18 cellular contexts compared by ENCODE assay signal in genomic region chr6:170253226-170253909, GRCh38. TPM values are rescaled to one million over a fixed set of nuclear protein-coding genes. Genes with fewer than 3 reads are reported as not detected.
DNase-seq lines count a peak whose midpoint lies in the region; ATAC-seq, FAIRE-seq and TF ChIP-seq lines count a peak whose summit lies in the region.
"Had no signal": no experiment of that assay in that cellular context is flagged by ENCODE, and none has a peak within 500 bp of the region (broad histone marks: within the 10 kb centered on the region; RNA-seq: fewer than 3 reads in every experiment).

No MANE protein-coding gene starts in this region.

- peaks cover 0 to 18% (median 0%) of the 10 kb centered on the region in 7 donors for H3K27me3 ChIP-seq in heart right ventricle

- H3K36me3 ChIP-seq in heart right ventricle = no peaks in the 10 kb centered on the region

- H3K27ac Mint-ChIP-seq in activated CD4-positive, alpha-beta memory T cell treated with anti-CD3 and anti-CD28 coated beads, Interleukin-2, amount 10 ng/mL, durations not matched to agents 7 days and 5 days = no peak overlapping the region
- H3K27ac Mint-ChIP-seq: CD4-positive, CD25-positive, alpha-beta regulatory T cell; T-helper 1 cell treated with Interleukin-12 subunit alpha and Interleukin-12 subunit beta and Interleukin-4 antibody, amounts not matched to agents 30 μg/mL and 1 μg/mL, for 36 hours had no signal

- H3K36me3 Mint-ChIP-seq in activated CD4-positive, alpha-beta memory T cell treated with anti-CD3 and anti-CD28 coated beads, Interleukin-2, amount 10 ng/mL, durations not matched to agents 7 days and 5 days (ENCODE audit: low read depth) = no peaks in the 10 kb centered on the region
- H3K36me3 Mint-ChIP-seq: CD4-positive, CD25-positive, alpha-beta regulatory T cell had no signal

- no peaks in the 10 kb centered on the region for H3K9me3 Mint-ChIP-seq in activated CD4-positive, alpha-beta memory T cell treated with anti-CD3 and anti-CD28 coated beads, Interleukin-2, amount 10 ng/mL, durations not matched to agents 7 days and 5 days
- H3K9me3 Mint-ChIP-seq: CD4-positive, CD25-positive, alpha-beta regulatory T cell; T-helper 1 cell treated with Interleukin-12 subunit alpha and Interleukin-12 subunit beta and Interleukin-4 antibody, amounts not matched to agents 30 μg/mL and 1 μg/mL, for 36 hours had no signal

- intact Hi-C loops in left ventricle myocardium superior (cut with micrococcal nuclease) (no loop called here), heart right ventricle (cut with DNase I) (no loop called here)

- peaks cover 7% of the 10 kb centered on the region for H3K27me3 Mint-ChIP-seq in activated CD4-positive, alpha-beta memory T cell treated with anti-CD3 and anti-CD28 coated beads, Interleukin-2, amount 10 ng/mL, durations not matched to agents 7 days and 5 days

- 88 to 91% methylated on average over 30 of the region's 30 CpGs for WGBS in heart right ventricle, 2 donors

- no peak overlapping the region for H3K4me3 Mint-ChIP-seq in activated CD4-positive, alpha-beta memory T cell treated with anti-CD3 and anti-CD28 coated beads, Interleukin-2, amount 10 ng/mL, durations not matched to agents 7 days and 5 days
- H3K4me3 Mint-ChIP-seq: CD4-positive, CD25-positive, alpha-beta regulatory T cell; T-helper 1 cell treated with Interleukin-12 subunit alpha and Interleukin-12 subunit beta and Interleukin-4 antibody, amounts not matched to agents 30 μg/mL and 1 μg/mL, for 36 hours had no signal

- no peak for TF ChIP-seq CTCF in heart right ventricle (IDR thresholded peaks at IDR 0.05)

- ATAC-seq in left ventricle myocardium superior (no peak), heart right ventricle (no peak)
- ATAC-seq: Panc1 had no signal

- no peaks in the 10 kb centered on the region for H3K9me3 ChIP-seq in heart right ventricle

- DNase-seq in left ventricle myocardium superior = peak; percentile 16
- no peak for DNase-seq in heart right ventricle
- peak; percentile 88 for DNase-seq in NCI-H146 (lab: John Stamatoyannopoulos, UW)
- peak; percentile 21 for DNase-seq in NCI-H69 (lab: John Stamatoyannopoulos, UW)
- DNase-seq in urothelium cell line (ENCODE audit: low spot score) = no peak
- DNase-seq in Ammon's horn (ENCODE audit: low spot score) = no peak
- DNase-seq in activated CD4-positive, alpha-beta memory T cell treated with anti-CD3 and anti-CD28 coated beads, Interleukin-2, amount 10 ng/mL, durations not matched to agents 7 days and 5 days = no peak
- DNase-seq: AML-193; Calu3; CD4-positive, CD25-positive, alpha-beta regulatory T cell; GF-D8; GM23248; MM.1S; NCI-H1694; SHP77 treated with DMSO at 0.1 percent for 48 hours had no signal

- H3K4me3 ChIP-seq in heart right ventricle = no peak overlapping the region
- H3K4me3 ChIP-seq: GM23248 had no signal

- no peak for FAIRE-seq in urothelium cell line (lab: Jason Lieb, UNC)

- peaks cover 0 to 8% (median 4%) of the 10 kb centered on the region in 9 donors for H3K4me1 ChIP-seq in heart right ventricle

- H3K27ac ChIP-seq in heart right ventricle = no peak overlapping the region
- H3K27ac ChIP-seq: GM23248, HL-60 had no signal

- CTCF ChIA-PET in activated CD4-positive, alpha-beta memory T cell treated with anti-CD3 and anti-CD28 coated beads, Interleukin-2, amount 10 ng/mL, durations not matched to agents 7 days and 5 days (lab: Charles Lee) = no interaction called here

- H3K4me1 Mint-ChIP-seq in activated CD4-positive, alpha-beta memory T cell treated with anti-CD3 and anti-CD28 coated beads, Interleukin-2, amount 10 ng/mL, durations not matched to agents 7 days and 5 days = no peaks in the 10 kb centered on the region
- H3K4me1 Mint-ChIP-seq: CD4-positive, CD25-positive, alpha-beta regulatory T cell had no signal

- POLR2A ChIA-PET in activated CD4-positive, alpha-beta memory T cell treated with anti-CD3 and anti-CD28 coated beads, Interleukin-2, amount 10 ng/mL, durations not matched to agents 7 days and 5 days (lab: Charles Lee) = no interaction called here

RNA-seq across cellular contexts. Expression of gene DLL1, which starts 37.5 kb away (rescaled TPM):
- total RNA-seq in left ventricle myocardium superior (15.3 TPM), heart right ventricle (10 to 100 TPM in 4 of 10 donors, 1 to 10 TPM in 6; 5.4 to 22.0 (median 8.7) TPM)
- 10 to 100 TPM in 1 of 2 donors, 1 to 10 TPM in 1; 2.6 to 27.2 TPM for polyA plus RNA-seq in heart right ventricle
- total RNA-seq in activated CD4-positive, alpha-beta memory T cell treated with anti-CD3 and anti-CD28 coated beads, Interleukin-2, amount 10 ng/mL, durations not matched to agents 7 days and 5 days = under 1 TPM in 1 of 2 experiments, not detected in 1; 0.20 TPM

RNA-seq across cellular contexts. Expression of gene FAM120B, which starts 53.2 kb away (rescaled TPM):
- total RNA-seq in left ventricle myocardium superior (20.5 TPM), heart right ventricle (10 to 100 TPM; 16.0 to 31.0 (median 25.4) TPM)
- 1 to 10 TPM; 7.7 to 9.9 TPM for polyA plus RNA-seq in heart right ventricle
- 10 to 100 TPM; 23.9 to 25.0 TPM for total RNA-seq in activated CD4-positive, alpha-beta memory T cell treated with anti-CD3 and anti-CD28 coated beads, Interleukin-2, amount 10 ng/mL, durations not matched to agents 7 days and 5 days

Comparison
In these comparisons a context has a peak if more than half of its experiments do, and no peak if none do; other contexts are left out.
1. DNase-seq: peak in left ventricle myocardium superior (single experiment), NCI-H146 (single experiment) and NCI-H69 (single experiment); none in heart right ventricle (0 of 2), urothelium cell line (single experiment), Ammon's horn (single experiment) and activated CD4-positive, alpha-beta memory T cell treated with anti-CD3 and anti-CD28 coated beads, Interleukin-2, amount 10 ng/mL, durations not matched to agents 7 days and 5 days (single experiment).
2. RNA of gene DLL1, which starts 37.5 kb away (total RNA-seq): 15.3 TPM in left ventricle myocardium superior (single experiment) and 5.4 to 22.0 TPM in heart right ventricle; 0.20 TPM in activated CD4-positive, alpha-beta memory T cell treated with anti-CD3 and anti-CD28 coated beads, Interleukin-2, amount 10 ng/mL, durations not matched to agents 7 days and 5 days; every median in the first group is over 4 times any median in the second.